8 cellular contexts compared by ENCODE assay signal in the genomic region with DNA sequence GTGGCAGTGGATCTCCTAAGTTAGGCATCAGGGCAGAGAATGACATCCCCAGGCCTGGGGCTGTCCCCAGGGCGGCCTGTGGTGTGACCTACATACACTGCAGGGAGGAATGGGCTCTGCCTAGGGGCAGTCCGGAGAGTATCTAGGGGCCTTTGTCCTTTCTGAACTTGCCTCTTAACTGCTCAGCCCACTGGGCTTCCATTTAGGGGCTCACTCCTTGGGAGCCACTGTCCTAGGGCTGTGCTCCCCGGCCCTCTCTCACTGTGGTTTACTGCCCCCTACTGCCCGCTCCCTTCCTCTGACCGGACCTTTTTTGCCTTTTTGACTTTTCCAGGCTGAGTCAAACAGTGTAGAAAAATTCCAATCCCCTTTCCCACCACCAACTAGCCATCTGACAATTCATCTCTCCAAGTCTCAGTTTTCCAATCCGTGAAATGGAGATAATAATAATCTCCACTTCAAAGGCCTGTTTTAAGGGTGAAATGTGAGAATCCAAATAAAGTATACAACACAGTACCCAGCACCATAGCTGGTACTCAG.
DNase-seq lines count a peak whose midpoint lies in the region; ATAC-seq and TF ChIP-seq lines count a peak whose summit lies in the region.

No MANE protein-coding gene starts in this region.

- no peak overlapping the region for H3K23ac ChIP-seq in trophoblast cell (ENCODE audit: low read length)

- no peak overlapping the region for H2BK12ac ChIP-seq in trophoblast cell (ENCODE audit: low read length)

- no peak overlapping the region for H3K18ac ChIP-seq in trophoblast cell (ENCODE audit: low read length)

- no peak for ATAC-seq in GM21528 (IDR thresholded peaks at IDR 0.05; ENCODE audit: low FRiP score, unreplicated experiment)

- no peak overlapping the region for H3K4ac ChIP-seq in trophoblast cell (ENCODE audit: low read depth, low read length)

- no peak overlapping the region for H4K12ac ChIP-seq in trophoblast cell (ENCODE audit: low read depth, low read length)

- H3K9ac ChIP-seq in trophoblast cell (ENCODE audit: low read length): no peak overlapping the region

- WGBS in trophoblast cell (ENCODE audit: extremely low coverage, insufficient coverage, insufficient read length): no CpG with 5 or more reads among the region's 6 CpGs

- H3K79me2 ChIP-seq in trophoblast cell (ENCODE audit: control insufficient read depth, insufficient read depth, low read length, poor library complexity): no peaks in the 10 kb centered on the region

- CTCF ChIA-PET in HEK293T (lab: Yijun Ruan, JAX): interaction anchor here (0.6 to 1.5 kb wide), 4 partner anchors 202 to 1544 kb away, joined by 3 to 4 read pairs (median 4); partner anchors contain the start of genes ERI2 and REXO5

- H2BK5ac ChIP-seq in trophoblast cell (ENCODE audit: low read depth, low read length, poor library complexity): no peak overlapping the region

- no peak overlapping the region for H4K8ac ChIP-seq in trophoblast cell (ENCODE audit: low read depth, low read length)

- no peak overlapping the region for H3K4me3 ChIP-seq in trophoblast cell (ENCODE audit: low read depth, low read length)
- no peak overlapping the region for H3K4me3 ChIP-seq in uterus

- no peak overlapping the region for H3K27ac ChIP-seq in trophoblast cell (ENCODE audit: low read depth, low read length)
- peak overlapping the region in 1 of 2 donors; percentile 45 for H3K27ac ChIP-seq in uterus

- DNase-seq in CD1c-positive myeloid dendritic cell (ENCODE audit: extremely low spot score): peak; percentile 62
- DNase-seq in HEK293T (ENCODE audit: extremely low spot score): peak; percentile 58
- peak; percentile 47 for DNase-seq in RPMI8226
- peak; percentile 18 for DNase-seq in activated gamma-delta T cell treated with anti-CD3 and anti-CD28 coated beads, Interleukin-2, amount 50 U/mL, for 16 hours (ENCODE audit: low read depth)
- peak; percentile 35 for DNase-seq in glomerular visceral epithelial cell (ENCODE audit: extremely low spot score)
- peak; percentile 20 to 52 for DNase-seq in trophoblast cell
- peak; percentile 47 to 59 for DNase-seq in uterus

- H3K27me3 ChIP-seq in trophoblast cell (ENCODE audit: insufficient read depth, low read length) (no peaks in the 10 kb centered on the region), uterus (no peaks in the 10 kb centered on the region)

- no peak overlapping the region for H3K4me2 ChIP-seq in trophoblast cell (ENCODE audit: low read length)

- no peak overlapping the region for H2BK120ac ChIP-seq in trophoblast cell (ENCODE audit: insufficient read depth, low read length, poor library complexity)

- H3K4me1 ChIP-seq in trophoblast cell (ENCODE audit: control insufficient read depth in 1 of 2, insufficient read depth in 2 of 2, low read length in 2 of 2): no peaks in the 10 kb centered on the region
- no peaks in the 10 kb centered on the region for H3K4me1 ChIP-seq in uterus

- POLR2A ChIA-PET in HEK293T (lab: Yijun Ruan, JAX): no interaction called here

- TF ChIP-seq CTCF in uterus (IDR thresholded peaks at IDR 0.05): peak; percentile 54 to 70 (median 66)

- no peak overlapping the region for H4K91ac ChIP-seq in trophoblast cell (ENCODE audit: low read depth, low read length)

- no peak overlapping the region for H2AK5ac ChIP-seq in trophoblast cell (ENCODE audit: low read length)

- H3K14ac ChIP-seq in trophoblast cell (ENCODE audit: low read length): no peak overlapping the region

- no peaks in the 10 kb centered on the region for H3K79me1 ChIP-seq in trophoblast cell (ENCODE audit: low read length)

- H2AFZ ChIP-seq in trophoblast cell (ENCODE audit: insufficient read depth, low read length, poor library complexity): no peak overlapping the region

- H3K36me3 ChIP-seq in trophoblast cell (ENCODE audit: control insufficient read depth in 1 of 2, insufficient read depth in 2 of 2, low read length in 2 of 2) (no peaks in the 10 kb centered on the region), uterus (no peaks in the 10 kb centered on the region)

- intact Hi-C loops in uterus (cut with DNase I; ENCODE audit: low total_unique reads): loop anchor here (5.0 kb wide), 1 partner anchor 236 kb away; no protein-coding TSS in a partner anchor

- H3K9me3 ChIP-seq in trophoblast cell (ENCODE audit: insufficient read depth, low read depth, low read length) (no peaks in the 10 kb centered on the region), uterus (no peaks in the 10 kb centered on the region)

- TF ChIP-seq POLR2A in uterus (IDR thresholded peaks at IDR 0.05): no peak

TF ChIP-seq in HEK293T, 16 proteins besides CTCF, POLR2A, EP300 and RAD21:
- TF ChIP-seq L3MBTL2 (conservative IDR thresholded peaks at IDR 0.05) (no peak), TARDBP (IDR thresholded peaks at IDR 0.05) (no peak), CTBP1 (IDR thresholded peaks at IDR 0.05; ENCODE audit: borderline replicate concordance) (no peak), ELF4 (IDR thresholded peaks at IDR 0.05) (no peak)
